Comparison of ENCODE assay signal across 8 cellular contexts in genomic region chr3:192409838-192410683, GRCh38.
A peak's percentile ranks its signal among the peaks of the same experiment; 100 is the strongest.
DNase-seq lines count a peak whose midpoint lies in the region; ATAC-seq and TF ChIP-seq lines count a peak whose summit lies in the region.

No MANE protein-coding gene starts in this region.

- DNase-seq in NCI-H1417 (lab: John Stamatoyannopoulos, UW), result peak in 2 of 3 experiments; percentile 61 to 66
- DNase-seq in NCI-H1417 treated with DMSO at 0.1 percent for 48 hours (lab: John Stamatoyannopoulos, UW), result no peak
- peak; percentile 34 for DNase-seq in NCI-H2227 treated with DMSO at 0.1 percent for 48 hours (lab: John Stamatoyannopoulos, UW)
- DNase-seq in HUDEP-2 (lab: John Stamatoyannopoulos, UW; ENCODE audit: unreplicated experiment in 76 of 76), result no peak
- DNase-seq in activated CD4-positive, alpha-beta T cell treated with anti-CD3 and anti-CD28 coated beads, Interleukin-2, amount 50 U/mL, for 4 hours, result no peak
- no peak for DNase-seq in activated effector memory CD4-positive, alpha-beta T cell treated with Interleukin-2 at 50 U/mL for 16 hours

- no peaks in the 10 kb centered on the region for H3K79me2 ChIP-seq in parathyroid adenoma

- peak overlapping the region; percentile 72 for H3K4me2 ChIP-seq in parathyroid adenoma (ENCODE audit: low read length)

- H3K9me3 ChIP-seq in gastroesophageal sphincter (no peaks in the 10 kb centered on the region), parathyroid adenoma (ENCODE audit: control insufficient read depth, low read length) (no peaks in the 10 kb centered on the region)

- no peak for TF ChIP-seq POLR2A in gastroesophageal sphincter (IDR thresholded peaks at IDR 0.05)

- H3K9ac ChIP-seq in parathyroid adenoma, result no peak overlapping the region

- H3K4me1 ChIP-seq in gastroesophageal sphincter (peaks cover 0 to 49% (median 0%) of the 10 kb centered on the region in 3 donors), parathyroid adenoma (no peaks in the 10 kb centered on the region)

- H3K36me3 ChIP-seq in gastroesophageal sphincter, result no peaks in the 10 kb centered on the region
- no peaks in the 10 kb centered on the region for H3K36me3 ChIP-seq in parathyroid adenoma (ENCODE audit: control insufficient read depth, insufficient read depth, low read length)

- H3K27ac ChIP-seq in gastroesophageal sphincter (peak overlapping the region; percentile 77 to 90 (median 86)), parathyroid adenoma (no peak overlapping the region)

- peak; percentile 58 for ATAC-seq in gastroesophageal sphincter

- TF ChIP-seq CTCF in gastroesophageal sphincter (IDR thresholded peaks at IDR 0.05) (peak in 3 of 4 experiments; percentile 3 to 39 (median 37)), parathyroid adenoma (IDR thresholded peaks at IDR 0.05) (no peak)

- H3K4me3 ChIP-seq in gastroesophageal sphincter (peak overlapping the region; percentile 67 to 70), parathyroid adenoma (ENCODE audit: low read depth, low read length) (peak overlapping the region; percentile 40)

- H3K27me3 ChIP-seq in gastroesophageal sphincter, result peaks cover 17% of the 10 kb centered on the region
- no peaks in the 10 kb centered on the region for H3K27me3 ChIP-seq in parathyroid adenoma (ENCODE audit: control insufficient read depth, insufficient read depth, low read length)

- TF ChIP-seq EP300 in gastroesophageal sphincter (IDR thresholded peaks at IDR 0.05), result no peak

- WGBS in gastroesophageal sphincter (ENCODE audit: low coverage in 1 of 2), 2 donors, result 2% methylated on average over 9 to 10 of the region's 53 CpGs

- peak overlapping the region; percentile 25 for H2AFZ ChIP-seq in parathyroid adenoma

Comparison
In these comparisons a context has a peak if more than half of its experiments do, and no peak if none do; other contexts are left out.
1. DNase-seq: peak in NCI-H1417 (2 of 3) and NCI-H2227 treated with DMSO at 0.1 percent for 48 hours (single experiment); none in NCI-H1417 treated with DMSO at 0.1 percent for 48 hours (single experiment), HUDEP-2 (0 of 76), activated CD4-positive, alpha-beta T cell treated with anti-CD3 and anti-CD28 coated beads, Interleukin-2, amount 50 U/mL, for 4 hours (0 of 2) and activated effector memory CD4-positive, alpha-beta T cell treated with Interleukin-2 at 50 U/mL for 16 hours (single experiment).